ENCODE assay signal across 8 cellular contexts in genomic region chr20:63979221-63979548, GRCh38. TPM values are rescaled to one million over a fixed set of nuclear protein-coding genes. Genes with fewer than 3 reads are reported as not detected.
A peak's percentile ranks its signal among the peaks of the same experiment; 100 is the strongest.
DNase-seq lines count a peak whose midpoint lies in the region; ATAC-seq and TF ChIP-seq lines count a peak whose summit lies in the region.

No MANE protein-coding gene starts in this region.

- DNase-seq in stimulated activated CD4-positive, alpha-beta T cell treated with anti-CD3 and anti-CD28 coated beads, Interleukin-15, amount 100 ng/mL, for 24 hours, result peak; percentile 41
- no peak for DNase-seq in stimulated activated CD4-positive, alpha-beta T cell treated with anti-CD3 and anti-CD28 coated beads, Interleukin-2, amount 100 ng/mL, for 48 hours
- no peak for DNase-seq in cardiac fibroblast (ENCODE audit: low read depth in 2 of 2)
- no peak for DNase-seq in GDM1 (lab: John Stamatoyannopoulos, UW)
- no peak for DNase-seq in hippocampal formation (lab: John Stamatoyannopoulos, UW)

- no peaks in the 10 kb centered on the region for H3K27me3 ChIP-seq in mononuclear cell (ENCODE audit: insufficient read depth, low read length)

- H3K9me3 ChIP-seq in mononuclear cell (ENCODE audit: low read depth, low read length), result no peaks in the 10 kb centered on the region

- peaks cover 50% of the 10 kb centered on the region for H3K4me1 ChIP-seq in mononuclear cell (ENCODE audit: insufficient read depth, low read length)

- H3K4me3 ChIP-seq in cardiac fibroblast (replicated peaks in 1 of 2; ENCODE audit: low read depth in 2 of 2, low read length in 2 of 2) (peak overlapping the region; percentile 42 to 51), mononuclear cell (ENCODE audit: low read length) (peak overlapping the region; percentile 37)

- ATAC-seq in HG03159 (IDR thresholded peaks at IDR 0.05; ENCODE audit: unreplicated experiment) (no peak), GM18519 (IDR thresholded peaks at IDR 0.05; ENCODE audit: low FRiP score, unreplicated experiment) (no peak)

- TF ChIP-seq CTCF in cardiac fibroblast (IDR thresholded peaks at IDR 0.05; ENCODE audit: low read depth, low read length), result no peak

RNA-seq across cellular contexts. Expression of gene SAMD10, which starts 0.3 kb away (rescaled TPM):
- total RNA-seq in mononuclear cell, result 2.3 TPM

RNA-seq across cellular contexts. Expression of gene PRPF6, which starts 1.7 kb away (rescaled TPM):
- total RNA-seq in mononuclear cell, result 36.6 TPM

RNA-seq across cellular contexts. Expression of gene ZNF512B, which starts 9.5 kb away (rescaled TPM):
- total RNA-seq in mononuclear cell, result 5.5 TPM

RNA-seq across cellular contexts. Expression of gene UCKL1, which starts 23.0 kb away (rescaled TPM):
- 16.9 TPM for total RNA-seq in mononuclear cell

RNA-seq across cellular contexts. Expression of gene C20orf204, which starts 56.8 kb away (rescaled TPM):
- total RNA-seq in mononuclear cell, result 2.9 TPM
